35 cellular contexts compared by ENCODE assay signal in the genomic region with DNA sequence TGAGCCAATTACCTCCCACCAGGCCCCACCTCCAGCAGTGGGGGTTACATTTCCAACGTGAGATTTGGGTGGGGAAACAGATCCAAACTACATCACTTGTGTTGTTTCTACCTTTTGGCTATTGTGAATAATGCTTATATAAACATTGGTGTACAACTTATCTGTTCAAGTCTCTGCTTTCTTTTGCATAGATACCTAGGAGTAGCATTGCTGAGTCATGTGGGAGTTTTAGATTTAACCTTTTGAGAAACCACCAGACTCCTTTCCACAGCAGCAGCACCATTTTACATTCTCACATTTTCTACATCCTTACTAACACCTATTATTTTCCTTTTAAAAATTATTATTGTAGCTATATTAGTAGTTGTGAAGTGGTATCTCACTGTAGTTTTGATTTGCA. TPM values are rescaled to one million over a fixed set of nuclear protein-coding genes. Genes with fewer than 3 reads are reported as not detected.
"Had no signal": no experiment of that assay in that cellular context is flagged by ENCODE, and none has a peak within 500 bp of the region (broad histone marks: within the 10 kb centered on the region; RNA-seq: fewer than 3 reads in every experiment).

No MANE protein-coding gene starts in this region.

- H3K27ac ChIP-seq: cardiac muscle cell, colonic mucosa, SJCRH30 had no signal

- H3K4me3 ChIP-seq: cardiac muscle cell, colonic mucosa, SJCRH30 had no signal

- DNase-seq: activated CD4-positive, alpha-beta T cell treated with anti-CD3 and anti-CD28 coated beads for 36 hours; activated CD4-positive, alpha-beta T cell treated with anti-CD3 and anti-CD28 coated beads, Interleukin-2, amount 10 ng/mL, durations not matched to agents 7 days and 5 days; activated CD4-positive, alpha-beta T cell treated with anti-CD3 and anti-CD28 coated beads, Interleukin-2, amount 50 U/mL, for 48 hours; activated CD8-positive, alpha-beta memory T cell treated with anti-CD3 and anti-CD28 coated beads, Interleukin-2, amount 50 U/mL, for 4 hours; activated effector memory CD4-positive, alpha-beta T cell treated with Interleukin-2 at 50 U/mL for 16 hours; activated naive CD4-positive, alpha-beta T cell treated with anti-CD3 and anti-CD28 coated beads, Interleukin-2, amount 10 ng/mL, durations not matched to agents 7 days and 5 days; activated naive CD8-positive, alpha-beta T cell treated with anti-CD3 and anti-CD28 coated beads, Interleukin-2, amount 50 U/mL, for 24 hours; activated T-cell treated with anti-CD3 and anti-CD28 coated beads for 4 hours; activated T-cell treated with anti-CD3 and anti-CD28 coated beads, Interleukin-2, amount 50 U/mL, for 48 hours; anterior cingulate cortex; colonic mucosa; NCI-H1092 treated with DMSO at 0.1 percent for 48 hours; NCI-H1417; NCI-H146; NCI-H187; NCI-H2029 treated with DMSO at 0.1 percent for 48 hours; NCI-H2107; NCI-H2171; NCI-H510A; NCI-H526; NCI-H748 treated with DMSO at 0.1 percent for 48 hours; NK-92 treated with Interleukin-12 subunit alpha and Interleukin-12 subunit beta, amount 100 ng/mL, for 24 hours; OCI-M1; SHP77; SJCRH30; SK-N-SH had no signal

- H3K9me3 ChIP-seq: colonic mucosa, SJCRH30, SK-N-SH had no signal

- H3K27me3 ChIP-seq: cardiac muscle cell, colonic mucosa, SJCRH30 had no signal

- H3K9me3 Mint-ChIP-seq: activated CD4-positive, alpha-beta T cell treated with anti-CD3 and anti-CD28 coated beads, Interleukin-2, amount 10 ng/mL, durations not matched to agents 7 days and 5 days; activated naive CD4-positive, alpha-beta T cell treated with anti-CD3 and anti-CD28 coated beads, Interleukin-2, amount 10 ng/mL, durations not matched to agents 7 days and 5 days; activated naive CD8-positive, alpha-beta T cell treated with anti-CD3 and anti-CD28 coated beads, Interleukin-2, amount 50 U/mL, for 24 hours; central memory CD8-positive, alpha-beta T cell; T-helper 1 cell treated with Interleukin-12 subunit alpha and Interleukin-12 subunit beta and Interleukin-4 antibody, amounts not matched to agents 30 μg/mL and 1 μg/mL, for 36 hours; T-helper 2 cell treated with Interferon-gamma antibody and Interleukin-4, amounts not matched to agents 5 μg/mL and 100 μg/mL, for 36 hours had no signal

- H3K9ac ChIP-seq: SK-N-SH had no signal

- H3K4me3 Mint-ChIP-seq: activated CD4-positive, alpha-beta T cell treated with anti-CD3 and anti-CD28 coated beads for 36 hours; activated CD4-positive, alpha-beta T cell treated with anti-CD3 and anti-CD28 coated beads, Interleukin-2, amount 10 ng/mL, durations not matched to agents 7 days and 5 days; activated naive CD4-positive, alpha-beta T cell treated with anti-CD3 and anti-CD28 coated beads, Interleukin-2, amount 10 ng/mL, durations not matched to agents 7 days and 5 days; activated naive CD8-positive, alpha-beta T cell; activated naive CD8-positive, alpha-beta T cell treated with anti-CD3 and anti-CD28 coated beads, Interleukin-2, amount 50 U/mL, for 24 hours; brain; central memory CD8-positive, alpha-beta T cell; T-helper 1 cell treated with Interleukin-12 subunit alpha and Interleukin-12 subunit beta and Interleukin-4 antibody, amounts not matched to agents 30 μg/mL and 1 μg/mL, for 36 hours; T-helper 2 cell treated with Interferon-gamma antibody and Interleukin-4, amounts not matched to agents 5 μg/mL and 100 μg/mL, for 36 hours; WTC11 had no signal

- H3K4me2 ChIP-seq: SK-N-SH had no signal

- ATAC-seq: activated CD4-positive, alpha-beta T cell treated with anti-CD3 and anti-CD28 coated beads for 36 hours; activated CD4-positive, CD25-positive, alpha-beta regulatory T cell treated with anti-CD3 and anti-CD28 coated beads, Interleukin-2, amount 50 U/mL, for 24 hours; activated naive CD8-positive, alpha-beta T cell treated with anti-CD3 and anti-CD28 coated beads, Interleukin-2, amount 50 U/mL, for 24 hours; WTC11 had no signal

- H3K27ac Mint-ChIP-seq: activated CD4-positive, alpha-beta T cell treated with anti-CD3 and anti-CD28 coated beads for 36 hours; activated CD4-positive, alpha-beta T cell treated with anti-CD3 and anti-CD28 coated beads, Interleukin-2, amount 10 ng/mL, durations not matched to agents 7 days and 5 days; activated naive CD4-positive, alpha-beta T cell treated with anti-CD3 and anti-CD28 coated beads, Interleukin-2, amount 10 ng/mL, durations not matched to agents 7 days and 5 days; activated naive CD8-positive, alpha-beta T cell; activated naive CD8-positive, alpha-beta T cell treated with anti-CD3 and anti-CD28 coated beads, Interleukin-2, amount 50 U/mL, for 24 hours; brain; T-helper 1 cell treated with Interleukin-12 subunit alpha and Interleukin-12 subunit beta and Interleukin-4 antibody, amounts not matched to agents 30 μg/mL and 1 μg/mL, for 36 hours; T-helper 2 cell treated with Interferon-gamma antibody and Interleukin-4, amounts not matched to agents 5 μg/mL and 100 μg/mL, for 36 hours; WTC11 had no signal

- H3K4me1 ChIP-seq: colonic mucosa had no signal

- H3K4me1 Mint-ChIP-seq: activated naive CD4-positive, alpha-beta T cell treated with anti-CD3 and anti-CD28 coated beads, Interleukin-2, amount 10 ng/mL, durations not matched to agents 7 days and 5 days; central memory CD8-positive, alpha-beta T cell had no signal

- H3K36me3 Mint-ChIP-seq: activated naive CD4-positive, alpha-beta T cell treated with anti-CD3 and anti-CD28 coated beads, Interleukin-2, amount 10 ng/mL, durations not matched to agents 7 days and 5 days; activated naive CD8-positive, alpha-beta T cell; brain; WTC11 had no signal

- H3K36me3 ChIP-seq: cardiac muscle cell, colonic mucosa, SJCRH30 had no signal

RNA-seq across cellular contexts. Expression of a gene that starts 41.0 kb away (rescaled TPM):
- total RNA-seq: activated CD4-positive, alpha-beta T cell treated with anti-CD3 and anti-CD28 coated beads for 36 hours; activated CD4-positive, alpha-beta T cell treated with anti-CD3 and anti-CD28 coated beads, Interleukin-2, amount 10 ng/mL, durations not matched to agents 7 days and 5 days; cardiac muscle cell; M059J; SJCRH30; WTC11 had no signal
- polyA plus RNA-seq: cardiac muscle cell had no signal
